In the genomic region with DNA sequence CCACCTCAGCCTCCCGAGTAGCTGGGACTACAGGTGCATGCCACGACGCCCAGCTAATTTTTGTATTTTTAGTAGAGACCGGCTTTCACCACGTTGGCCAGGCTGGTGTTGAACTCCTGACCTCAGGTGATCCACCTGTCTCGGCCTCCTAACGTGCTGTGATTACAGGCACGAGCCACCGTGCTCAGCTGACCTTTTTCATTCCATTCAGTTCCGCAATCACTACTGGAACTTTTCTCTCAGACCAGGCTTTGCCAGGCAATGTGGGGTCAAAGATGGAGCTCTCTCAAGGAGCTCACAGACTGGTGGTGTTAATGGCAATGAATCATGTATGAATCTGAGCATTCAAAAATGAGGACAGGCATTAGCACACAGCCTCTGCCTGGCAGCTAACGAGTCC, we compare ENCODE assay signal across 17 cellular contexts.
"Had no signal": no experiment of that assay in that cellular context is flagged by ENCODE, and none has a peak within 500 bp of the region (broad histone marks: within the 10 kb centered on the region; RNA-seq: fewer than 3 reads in every experiment).

No MANE protein-coding gene starts in this region.

- H3K4me1 ChIP-seq: right lobe of liver had no signal

- DNase-seq: activated CD4-positive, alpha-beta T cell treated with anti-CD3 and anti-CD28 coated beads for 1 hour; activated CD4-positive, alpha-beta T cell treated with anti-CD3 and anti-CD28 coated beads, Interleukin-2, amount 50 U/mL, for 48 hours; activated naive CD4-positive, alpha-beta T cell treated with anti-CD3 and anti-CD28 coated beads, Interleukin-2, amount 50 U/mL, for 16 hours; adrenal gland; caudate nucleus; effector CD8-positive, alpha-beta T cell; left cardiac atrium; midbrain; right lobe of liver; stimulated activated CD4-positive, alpha-beta T cell treated with anti-CD3 and anti-CD28 coated beads, Interleukin-2, amount 100 ng/mL, for 24 hours; stimulated activated naive CD4-positive, alpha-beta T cell; substantia nigra; T-helper 9 cell; transverse colon had no signal

- H3K36me3 ChIP-seq: adrenal gland, gastroesophageal sphincter, right lobe of liver, transverse colon had no signal

- H3K27ac ChIP-seq: adrenal gland, coronary artery, gastroesophageal sphincter, right lobe of liver, transverse colon had no signal

- H3K27me3 ChIP-seq: adrenal gland, right lobe of liver, transverse colon had no signal

- ATAC-seq: gastroesophageal sphincter, left cardiac atrium had no signal

- H3K9me3 ChIP-seq: adrenal gland, gastroesophageal sphincter, right lobe of liver, transverse colon had no signal

- H3K4me3 ChIP-seq: adrenal gland, coronary artery, gastroesophageal sphincter, lung, right lobe of liver, transverse colon had no signal
